Comparison of ENCODE assay signal across 12 cellular contexts in the genomic region with DNA sequence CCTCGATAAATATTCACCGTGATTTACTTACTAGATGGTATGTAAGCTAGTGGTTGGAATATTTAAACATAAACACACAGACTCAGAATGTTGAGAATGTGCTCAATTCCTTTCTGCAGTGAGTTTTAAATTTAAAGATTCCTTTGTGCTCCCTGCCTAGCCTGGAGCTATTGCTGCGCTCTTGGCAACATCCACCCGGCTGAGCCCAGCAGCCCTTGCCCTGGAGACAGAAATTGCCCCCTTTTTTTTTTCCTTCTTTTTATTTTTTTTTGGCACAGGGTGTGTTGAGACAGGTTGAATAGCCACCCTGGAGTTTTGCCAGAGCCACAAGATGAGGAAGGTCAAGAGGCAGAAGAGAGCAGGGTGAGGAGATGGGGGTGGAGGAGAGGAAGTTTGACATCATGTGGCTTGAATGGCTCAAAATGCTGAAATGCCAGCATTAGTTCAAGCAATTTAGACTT.
A peak's percentile ranks its signal among the peaks of the same experiment; 100 is the strongest.
DNase-seq lines count a peak whose midpoint lies in the region; ATAC-seq and TF ChIP-seq lines count a peak whose summit lies in the region.
"Had no signal": no experiment of that assay in that cellular context is flagged by ENCODE, and none has a peak within 500 bp of the region (broad histone marks: within the 10 kb centered on the region; RNA-seq: fewer than 3 reads in every experiment).

No MANE protein-coding gene starts in this region.

- H3K27ac ChIP-seq in fibroblast of lung (ENCODE audit: insufficient read depth, low read length) (no peak overlapping the region), prostate gland (no peak overlapping the region)

- H2AFZ ChIP-seq in fibroblast of lung (ENCODE audit: low read length) = no peak overlapping the region

- TF ChIP-seq POLR2A in prostate gland (IDR thresholded peaks at IDR 0.05) (no peak), erythroblast (IDR thresholded peaks at IDR 0.05; ENCODE audit: low read length) (no peak)

- POLR2A ChIA-PET in GM10248 (lab: Yijun Ruan, JAX) = interaction anchor here (0.8 kb wide), 1 partner anchor 197 kb away, joined by 3 read pairs; a partner anchor contains a TSS

- in situ Hi-C loops in G401 (cut with HindIII; ENCODE audit: low sequenced_read_pairs) = no loop called here

- 29% methylated on average over 4 of the region's 4 CpGs for WGBS in prostate gland

- DNase-seq in G401 (ENCODE audit: low spot score) = peak; percentile 35
- DNase-seq in OCI-M1 (lab: John Stamatoyannopoulos, UW) = peak; percentile 38
- DNase-seq in fibroblast of lung (ENCODE audit: low read depth in 2 of 2) = peak; percentile 40 to 57
- peak; percentile 24 for DNase-seq in prostate gland (ENCODE audit: low spot score)
- DNase-seq in GM10248 (ENCODE audit: extremely low spot score) = no peak
- no peak for DNase-seq in erythroblast (lab: John Stamatoyannopoulos, UW)
- DNase-seq: activated CD4-positive, alpha-beta T cell treated with anti-CD3 and anti-CD28 coated beads for 1 hour; NCI-H526 treated with DMSO at 0.1 percent for 48 hours had no signal

- intact Hi-C loops in prostate gland (cut with DNase I) = no loop called here

- H3K36me3 ChIP-seq in fibroblast of lung (ENCODE audit: control insufficient read depth, insufficient read depth, low read length) (no peaks in the 10 kb centered on the region), prostate gland (no peaks in the 10 kb centered on the region)
- H3K36me3 ChIP-seq: tibial nerve had no signal

- no peaks in the 10 kb centered on the region for H3K27me3 ChIP-seq in fibroblast of lung (ENCODE audit: control insufficient read depth, insufficient read depth, low read length)
- H3K27me3 ChIP-seq in prostate gland (replicated peaks; ENCODE audit: insufficient read depth) = no peaks in the 10 kb centered on the region
- H3K27me3 ChIP-seq: tibial nerve had no signal

- TF ChIP-seq CTCF in fibroblast of lung (conservative IDR thresholded peaks at IDR 0.05 in 1 of 2, IDR thresholded peaks at IDR 0.05 in 1 of 2; ENCODE audit: low read depth in 1 of 2, low read length in 2 of 2) (no peak), prostate gland (IDR thresholded peaks at IDR 0.05) (no peak), GM10248 (IDR thresholded peaks at IDR 0.05; ENCODE audit: control extremely low read depth, extremely low read depth, low read depth, missing control alignments) (no peak)

- no peaks in the 10 kb centered on the region for H3K9me3 ChIP-seq in fibroblast of lung (ENCODE audit: control insufficient read depth, insufficient read depth, low read depth, low read length)
- H3K9me3 ChIP-seq in prostate gland = no peaks in the 10 kb centered on the region
- H3K9me3 ChIP-seq: tibial nerve had no signal

- no peaks in the 10 kb centered on the region for H4K20me1 ChIP-seq in fibroblast of lung (ENCODE audit: control insufficient read depth, extremely low read depth, insufficient read depth, low read length)

- CTCF ChIA-PET in GM10248 (lab: Yijun Ruan, JAX) = interaction anchor here (1.1 to 6.2 kb wide), 9 partner anchors 9 to 309 kb away, joined by 3 to 85 read pairs (median 4); a partner anchor contains a TSS

- no peak overlapping the region for H3K4me2 ChIP-seq in fibroblast of lung (ENCODE audit: extremely low read depth, insufficient read depth, low read length)
- H3K4me2 ChIP-seq: smooth muscle cell had no signal

- H3K4me3 ChIP-seq in fibroblast of lung (replicated peaks in 1 of 4; ENCODE audit: control extremely low read depth in 1 of 4, insufficient read depth in 1 of 4, low read depth in 3 of 4, low read length in 4 of 4) (no peak overlapping the region), prostate gland (no peak overlapping the region)
- H3K4me3 ChIP-seq: smooth muscle cell, tibial nerve had no signal

- no peaks in the 10 kb centered on the region for H3K79me2 ChIP-seq in fibroblast of lung (ENCODE audit: control insufficient read depth, insufficient read depth, low read length)

- ATAC-seq in GM18868 (IDR thresholded peaks at IDR 0.05; ENCODE audit: unreplicated experiment) (no peak), GM19328 (IDR thresholded peaks at IDR 0.05; ENCODE audit: unreplicated experiment) (no peak)

- H3K9ac ChIP-seq in fibroblast of lung (ENCODE audit: insufficient read depth, low read length) = no peak overlapping the region

- H3K4me1 ChIP-seq in fibroblast of lung (ENCODE audit: control insufficient read depth, extremely low read depth, insufficient read depth, low read length) = no peaks in the 10 kb centered on the region
- H3K4me1 ChIP-seq in prostate gland (replicated peaks) = no peaks in the 10 kb centered on the region

Comparison
In these comparisons a context has a peak if more than half of its experiments do, and no peak if none do; other contexts are left out.
1. DNase-seq: peak in G401 (single experiment), OCI-M1 (single experiment), fibroblast of lung (2 of 2) and prostate gland (single experiment); none in GM10248 (single experiment) and erythroblast (0 of 2).